Comparison of ENCODE assay signal across 9 cellular contexts in genomic region chr14:41605550-41606248, GRCh38. TPM values are rescaled to one million over a fixed set of nuclear protein-coding genes. Genes with fewer than 3 reads are reported as not detected.
DNase-seq lines count a peak whose midpoint lies in the region; ATAC-seq, FAIRE-seq and TF ChIP-seq lines count a peak whose summit lies in the region.
"Had no signal": no experiment of that assay in that cellular context is flagged by ENCODE, and none has a peak within 500 bp of the region (broad histone marks: within the 10 kb centered on the region; RNA-seq: fewer than 3 reads in every experiment).

No MANE protein-coding gene starts in this region.

- H3K36me3 Mint-ChIP-seq in stimulated activated naive CD8-positive, alpha-beta T cell treated with anti-CD3 and anti-CD28 coated beads, Interleukin-15, Interleukin-2, amounts not matched to agents 100 ng/mL and 50 ng/mL, for 24 hours (ENCODE audit: low read depth): no peaks in the 10 kb centered on the region

- peaks cover 3% of the 10 kb centered on the region for H3K27me3 ChIP-seq in ascending aorta

- ATAC-seq in HG02870 (IDR thresholded peaks at IDR 0.05; ENCODE audit: unreplicated experiment): no peak

- TF ChIP-seq CTCF in ascending aorta (IDR thresholded peaks at IDR 0.05) (no peak), D721Med (IDR thresholded peaks at IDR 0.05; ENCODE audit: insufficient read depth, missing control alignments) (no peak)

- peak overlapping the region; percentile 35 for H3K4me3 Mint-ChIP-seq in stimulated activated naive CD8-positive, alpha-beta T cell treated with anti-CD3 and anti-CD28 coated beads, Interleukin-15, Interleukin-2, amounts not matched to agents 100 ng/mL and 50 ng/mL, for 24 hours

- no peaks in the 10 kb centered on the region for H3K9me3 ChIP-seq in ascending aorta

- H3K27ac ChIP-seq in ascending aorta: peak overlapping the region in 1 of 2 donors; percentile 26

- FAIRE-seq in D721Med (lab: Jason Lieb, UNC): no peak

- H3K4me1 Mint-ChIP-seq in stimulated activated naive CD8-positive, alpha-beta T cell treated with anti-CD3 and anti-CD28 coated beads, Interleukin-15, Interleukin-2, amounts not matched to agents 100 ng/mL and 50 ng/mL, for 24 hours (ENCODE audit: low read depth): peaks cover 54% of the 10 kb centered on the region

- peaks cover 7% of the 10 kb centered on the region in 2 donors for H3K4me1 ChIP-seq in ascending aorta

- intact Hi-C loops in ascending aorta (cut with DNase I): no loop called here

- H3K4me3 ChIP-seq in ascending aorta: peak overlapping the region; percentile 70 to 71

- DNase-seq in AG20443 (ENCODE audit: low spot score) (peak; percentile 20), HuH-7.5 (ENCODE audit: low spot score) (peak; percentile 16), ascending aorta (ENCODE audit: low spot score in 2 of 2) (no peak), iris pigment epithelial cell (ENCODE audit: low read depth) (peak; percentile 33), D721Med (ENCODE audit: insufficient read length, low spot score) (no peak), mucosa of gallbladder (ENCODE audit: low spot score) (no peak)

- H3K27ac Mint-ChIP-seq in stimulated activated naive CD8-positive, alpha-beta T cell treated with anti-CD3 and anti-CD28 coated beads, Interleukin-15, Interleukin-2, amounts not matched to agents 100 ng/mL and 50 ng/mL, for 24 hours: no peak overlapping the region

- no peaks in the 10 kb centered on the region for H3K36me3 ChIP-seq in ascending aorta

- H3K27me3 Mint-ChIP-seq in stimulated activated naive CD8-positive, alpha-beta T cell treated with anti-CD3 and anti-CD28 coated beads, Interleukin-15, Interleukin-2, amounts not matched to agents 100 ng/mL and 50 ng/mL, for 24 hours: peaks cover 79% of the 10 kb centered on the region

- no peaks in the 10 kb centered on the region for H3K9me3 Mint-ChIP-seq in stimulated activated naive CD8-positive, alpha-beta T cell treated with anti-CD3 and anti-CD28 coated beads, Interleukin-15, Interleukin-2, amounts not matched to agents 100 ng/mL and 50 ng/mL, for 24 hours

RNA-seq across cellular contexts. Expression of gene LRFN5, which starts 1.0 kb away (rescaled TPM):
- total RNA-seq in ascending aorta (0.11 TPM), mucosa of gallbladder (2.8 TPM)
- total RNA-seq: activated CD8-positive, alpha-beta memory T cell treated with anti-CD3 and anti-CD28 coated beads for 36 hours had no signal

Comparison
In these comparisons a context has a peak if more than half of its experiments do, and no peak if none do; other contexts are left out.
1. DNase-seq: peak in AG20443 (single experiment), HuH-7.5 (single experiment) and iris pigment epithelial cell (single experiment); none in ascending aorta (0 of 2), D721Med (single experiment) and mucosa of gallbladder (single experiment).